8 cellular contexts compared by ENCODE assay signal in the genomic region with DNA sequence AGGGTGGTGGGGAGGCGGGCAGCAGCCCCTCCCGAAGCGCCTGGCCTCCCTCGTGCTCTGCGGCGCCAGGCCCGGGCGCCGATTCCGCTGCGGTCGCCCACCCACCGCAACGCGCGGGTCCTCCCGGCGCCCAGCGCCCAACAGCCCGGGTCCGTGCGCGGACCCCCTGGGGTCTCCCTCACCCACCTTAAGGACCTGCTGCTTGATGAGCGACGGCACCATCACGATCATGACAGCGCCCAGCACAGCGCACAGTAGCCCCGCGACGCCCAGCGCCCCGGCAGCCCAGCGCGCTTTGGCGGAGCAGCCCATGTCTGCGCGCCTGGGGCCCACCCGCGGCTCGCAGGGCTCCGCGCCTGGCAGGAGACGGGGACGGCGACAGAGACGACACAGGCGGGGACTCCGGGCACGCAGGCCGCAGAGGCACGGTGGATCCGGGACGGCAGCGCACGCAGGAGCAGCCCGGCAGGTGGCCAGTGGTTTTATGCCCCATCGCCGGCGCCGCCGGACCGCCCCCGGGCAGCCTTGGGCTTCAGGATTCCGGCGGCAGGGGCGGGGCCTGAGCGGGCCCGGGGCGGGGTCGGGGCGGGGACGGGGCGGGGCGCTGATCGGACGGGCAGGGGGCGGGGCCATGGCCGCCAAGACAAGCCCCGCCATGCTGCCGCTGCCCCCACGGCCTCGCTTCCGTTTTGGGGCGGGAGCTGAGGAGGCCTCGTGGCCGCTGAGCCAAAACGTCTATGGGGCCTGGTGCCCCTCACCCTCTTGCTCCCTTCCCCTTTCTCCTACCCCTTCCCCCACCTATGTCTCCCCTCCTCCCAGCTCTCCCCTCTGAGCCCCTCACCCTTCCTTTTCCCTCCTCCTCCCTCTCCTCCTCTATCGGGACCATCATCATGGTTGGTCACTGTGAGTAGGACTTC.
DNase-seq lines count a peak whose midpoint lies in the region; ATAC-seq and TF ChIP-seq lines count a peak whose summit lies in the region.

A gene with protein sequence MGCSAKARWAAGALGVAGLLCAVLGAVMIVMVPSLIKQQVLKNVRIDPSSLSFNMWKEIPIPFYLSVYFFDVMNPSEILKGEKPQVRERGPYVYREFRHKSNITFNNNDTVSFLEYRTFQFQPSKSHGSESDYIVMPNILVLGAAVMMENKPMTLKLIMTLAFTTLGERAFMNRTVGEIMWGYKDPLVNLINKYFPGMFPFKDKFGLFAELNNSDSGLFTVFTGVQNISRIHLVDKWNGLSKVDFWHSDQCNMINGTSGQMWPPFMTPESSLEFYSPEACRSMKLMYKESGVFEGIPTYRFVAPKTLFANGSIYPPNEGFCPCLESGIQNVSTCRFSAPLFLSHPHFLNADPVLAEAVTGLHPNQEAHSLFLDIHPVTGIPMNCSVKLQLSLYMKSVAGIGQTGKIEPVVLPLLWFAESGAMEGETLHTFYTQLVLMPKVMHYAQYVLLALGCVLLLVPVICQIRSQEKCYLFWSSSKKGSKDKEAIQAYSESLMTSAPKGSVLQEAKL (minus strand): TSS at position 456 of the 917 bp plus-strand sequence. CDS start 144 bp downstream, at position 312.

- H3K27me3 Mint-ChIP-seq in memory B cell = no peaks in the 10 kb centered on the region

- no peaks in the 10 kb centered on the region for H3K36me3 Mint-ChIP-seq in memory B cell

- peaks cover 27% of the 10 kb centered on the region for H3K4me1 Mint-ChIP-seq in memory B cell

- H3K27ac Mint-ChIP-seq in memory B cell = peak within 1 kb of the TSS; percentile 93

- H3K4me3 Mint-ChIP-seq in memory B cell = peak within 1 kb of the TSS; percentile 84

- H3K9me3 Mint-ChIP-seq in memory B cell = no peaks in the 10 kb centered on the region

- ATAC-seq in GM19351 (IDR thresholded peaks at IDR 0.05; ENCODE audit: unreplicated experiment) = peak; percentile 64
- peak; percentile 54 for ATAC-seq in HG03520 (IDR thresholded peaks at IDR 0.05; ENCODE audit: unreplicated experiment)
- ATAC-seq in memory B cell (ENCODE audit: low read depth) = peak; percentile 83

- no peak for TF ChIP-seq CTCF in C4-2B (conservative IDR thresholded peaks at IDR 0.05)

- H3K27ac ChIP-seq in C4-2B = peak within 1 kb of the TSS; percentile 97

- peak; percentile 92 for DNase-seq in NCI-H82 (lab: John Stamatoyannopoulos, UW)
- peak; percentile 35 to 67 for DNase-seq in activated CD8-positive, alpha-beta memory T cell treated with anti-CD3 and anti-CD28 coated beads for 1 hour (ENCODE audit: extremely low read depth in 1 of 2, low read depth in 1 of 2)
- peak; percentile 71 for DNase-seq in effector CD8-positive, alpha-beta T cell (lab: John Stamatoyannopoulos, UW)
- peak; percentile 63 to 84 for DNase-seq in memory B cell (ENCODE audit: low spot score in 2 of 2)
- peak; percentile 57 for DNase-seq in stimulated activated CD8-positive, alpha-beta memory T cell treated with anti-CD3 and anti-CD28 coated beads, Interleukin-12 subunit alpha, Interleukin-12 subunit beta, amount 100 ng/mL, for 24 hours (ENCODE audit: extremely low read depth)

Comparison
In these comparisons a context has a peak if more than half of its experiments do, and no peak if none do; other contexts are left out.
1. Peak in every context shown above with its lines: DNase-seq, ATAC-seq and H3K27ac ChIP-seq.